In the genomic region with DNA sequence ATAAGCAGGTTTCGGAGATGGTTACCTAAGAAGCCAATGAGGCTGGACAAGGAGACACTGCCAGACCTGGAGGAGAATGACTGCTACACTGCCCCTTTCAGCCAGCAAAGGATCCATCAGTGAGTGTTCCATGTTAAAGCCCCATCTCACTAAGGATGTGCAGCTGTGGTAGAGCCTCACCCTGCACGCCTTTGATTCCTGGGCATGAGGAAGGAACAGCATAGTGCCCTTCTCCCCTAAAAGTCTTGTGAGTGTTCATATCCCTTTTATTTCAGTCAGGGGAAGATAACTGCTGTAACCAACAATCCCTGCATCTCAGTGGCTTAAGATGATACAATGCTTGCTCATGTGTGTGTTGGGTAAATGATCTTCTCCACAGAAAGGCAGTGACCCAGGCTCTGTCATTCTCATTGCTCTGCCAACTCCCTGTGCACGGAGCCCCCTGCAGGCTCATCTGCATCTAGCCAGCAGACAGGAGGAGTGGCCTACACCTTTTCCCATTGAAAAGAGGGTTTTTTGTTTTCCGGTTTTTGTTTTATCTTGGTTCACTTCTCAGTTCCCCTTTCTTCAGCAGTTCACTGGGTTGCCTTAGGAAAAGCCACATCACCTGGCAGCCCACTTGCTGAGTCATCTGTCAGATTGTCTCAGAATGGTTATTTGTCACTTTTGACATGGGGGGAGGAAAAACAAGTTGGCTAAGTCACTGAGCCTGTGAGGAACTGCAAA, we compare ENCODE assay signal across 9 cellular contexts.
DNase-seq lines count a peak whose midpoint lies in the region; ATAC-seq and TF ChIP-seq lines count a peak whose summit lies in the region.
"Had no signal": no experiment of that assay in that cellular context is flagged by ENCODE, and none has a peak within 500 bp of the region (broad histone marks: within the 10 kb centered on the region; RNA-seq: fewer than 3 reads in every experiment).

No MANE protein-coding gene starts in this region.

- ATAC-seq in GM18502 (IDR thresholded peaks at IDR 0.05; ENCODE audit: poor library complexity, unreplicated experiment) (peak; percentile 97), HG02623 (IDR thresholded peaks at IDR 0.05; ENCODE audit: unreplicated experiment) (peak; percentile 96), mucosa of descending colon (peak; percentile 47)
- no peak for ATAC-seq in CD4-positive, alpha-beta T cell (ENCODE audit: poor library complexity)
- ATAC-seq: T-cell had no signal

- no peak overlapping the region for H3K4me3 Mint-ChIP-seq in CD4-positive, alpha-beta T cell
- H3K4me3 Mint-ChIP-seq: T-cell had no signal

- peak overlapping the region in 1 of 5 donors; percentile 8 for H3K27ac ChIP-seq in adrenal gland
- H3K27ac ChIP-seq in CD4-positive, alpha-beta T cell (ENCODE audit: low read depth, low read length), result no peak overlapping the region

- no peak for TF ChIP-seq POLR2A in adrenal gland (IDR thresholded peaks at IDR 0.05)

- H3K27me3 ChIP-seq in adrenal gland, result no peaks in the 10 kb centered on the region
- H3K27me3 ChIP-seq in CD4-positive, alpha-beta T cell (ENCODE audit: control insufficient read depth, insufficient read depth, low read length), result no peaks in the 10 kb centered on the region

- TF ChIP-seq CTCF in LNCaP clone FGC (IDR thresholded peaks at IDR 0.05; ENCODE audit: control insufficient read depth, extremely low read depth, insufficient read depth) (peak; percentile 48), adrenal gland (IDR thresholded peaks at IDR 0.05) (peak in 4 of 6 experiments; percentile 5 to 35 (median 23)), mucosa of descending colon (IDR thresholded peaks at IDR 0.05) (no peak)
- no peak for TF ChIP-seq CTCF in CD4-positive, alpha-beta T cell (IDR thresholded peaks at IDR 0.05)

- H3K4me1 ChIP-seq in adrenal gland (replicated peaks in 1 of 2), result no peaks in the 10 kb centered on the region
- H3K4me1 ChIP-seq in mucosa of descending colon (ENCODE audit: low read depth), result no peaks in the 10 kb centered on the region

- no peaks in the 10 kb centered on the region for H3K4me1 Mint-ChIP-seq in CD4-positive, alpha-beta T cell (ENCODE audit: low read depth)
- H3K4me1 Mint-ChIP-seq: T-cell had no signal

- no peak overlapping the region for H3K4me3 ChIP-seq in LNCaP clone FGC (ENCODE audit: low read depth, low read length)
- no peak overlapping the region for H3K4me3 ChIP-seq in adrenal gland
- H3K4me3 ChIP-seq in mucosa of descending colon, result no peak overlapping the region

- intact Hi-C loops in adrenal gland (cut with DNase I), result no loop called here
- intact Hi-C loops in mucosa of descending colon (cut with DNase I, micrococcal nuclease), result no loop called here
- intact Hi-C loops in CD4-positive, alpha-beta T cell (cut with DNase I, micrococcal nuclease), result no loop called here

- H3K9me3 ChIP-seq in adrenal gland (replicated peaks in 1 of 3) (no peaks in the 10 kb centered on the region), mucosa of descending colon (no peaks in the 10 kb centered on the region)
- H3K9me3 ChIP-seq in CD4-positive, alpha-beta T cell (ENCODE audit: control insufficient read depth, low read length), result no peaks in the 10 kb centered on the region

- DNase-seq in AG20443 (ENCODE audit: low spot score), result peak; percentile 71
- no peak for DNase-seq in LNCaP clone FGC (ENCODE audit: low read depth)
- peak; percentile 23 to 64 (median 46) for DNase-seq in adrenal gland
- peak in 1 of 3 donors; percentile 9 for DNase-seq in mucosa of descending colon
- DNase-seq in NCI-H2029 treated with DMSO at 0.1 percent for 48 hours (lab: John Stamatoyannopoulos, UW), result no peak
- no peak for DNase-seq in CD4-positive, alpha-beta T cell

- no peak overlapping the region for H3K27ac Mint-ChIP-seq in CD4-positive, alpha-beta T cell
- H3K27ac Mint-ChIP-seq: T-cell had no signal

- H3K36me3 ChIP-seq in adrenal gland (replicated peaks in 1 of 2), result no peaks in the 10 kb centered on the region
- H3K36me3 ChIP-seq in mucosa of descending colon (ENCODE audit: low read depth), result no peaks in the 10 kb centered on the region

- H3K27me3 Mint-ChIP-seq in CD4-positive, alpha-beta T cell, result no peaks in the 10 kb centered on the region
- H3K27me3 Mint-ChIP-seq: T-cell had no signal

- no peaks in the 10 kb centered on the region for H3K36me3 Mint-ChIP-seq in CD4-positive, alpha-beta T cell (ENCODE audit: low read depth)
- H3K36me3 Mint-ChIP-seq: T-cell had no signal

- H3K9me3 Mint-ChIP-seq in CD4-positive, alpha-beta T cell, result no peaks in the 10 kb centered on the region

- CTCF ChIA-PET in CD4-positive, alpha-beta T cell (lab: Charles Lee), result no interaction called here

- WGBS in adrenal gland, 4 donors, result 35 to 46% (median 44%) methylated on average over 4 of the region's 4 CpGs

- POLR2A ChIA-PET in CD4-positive, alpha-beta T cell (lab: Charles Lee), result no interaction called here

Comparison
In these comparisons a context has a peak if more than half of its experiments do, and no peak if none do; other contexts are left out.
1. DNase-seq: peak in AG20443 (single experiment) and adrenal gland (7 of 7); none in LNCaP clone FGC (single experiment), NCI-H2029 treated with DMSO at 0.1 percent for 48 hours (single experiment) and CD4-positive, alpha-beta T cell (0 of 10).
2. CTCF ChIP-seq: peak in LNCaP clone FGC (single experiment) and adrenal gland (4 of 6); none in mucosa of descending colon (single experiment) and CD4-positive, alpha-beta T cell (single experiment).